26 cellular contexts compared by ENCODE assay signal in genomic region chr6:169204167-169204566, GRCh38. TPM values are rescaled to one million over a fixed set of nuclear protein-coding genes. Genes with fewer than 3 reads are reported as not detected.
"Had no signal": no experiment of that assay in that cellular context is flagged by ENCODE, and none has a peak within 500 bp of the region (broad histone marks: within the 10 kb centered on the region; RNA-seq: fewer than 3 reads in every experiment).

No MANE protein-coding gene starts in this region.

- H3K4me1 Mint-ChIP-seq: memory B cell; mesothelial cell of epicardium; neural progenitor cell; stimulated activated naive B cell treated with anti-CD40 and anti-IgM and Interleukin-4, amounts not matched to agents 10 μg/mL and 1 μg/mL and 100 μg/mL, for 72 hours had no signal

- H3K27me3 ChIP-seq: heart left ventricle, hepatocyte, neural progenitor cell, tibial nerve, upper lobe of left lung had no signal

- H3K4me3 ChIP-seq: dorsolateral prefrontal cortex, gastrocnemius medialis, heart left ventricle, hepatocyte, lung, mucosa of descending colon, neural progenitor cell, psoas muscle, right lobe of liver, thoracic aorta, tibial nerve, upper lobe of left lung had no signal

- H3K4me3 Mint-ChIP-seq: memory B cell; mesothelial cell of epicardium; naive B cell; natural killer cell treated with Interleukin-12 subunit alpha and Interleukin-12 subunit beta and Interleukin-15 and Interleukin-18, amount 100 ng/mL, for 72 hours; neural progenitor cell; stimulated activated naive B cell treated with anti-CD40 and anti-IgM and Interleukin-4, amounts not matched to agents 10 μg/mL and 1 μg/mL and 100 μg/mL, for 72 hours; stimulated activated naive CD8-positive, alpha-beta T cell treated with anti-CD3 and anti-CD28 coated beads, Interleukin-15, Interleukin-2, amounts not matched to agents 100 ng/mL and 50 ng/mL, for 24 hours had no signal

- H3K4me2 ChIP-seq: hepatocyte, neural progenitor cell had no signal

- H3K36me3 ChIP-seq: gastrocnemius medialis, heart left ventricle, neural progenitor cell, right lobe of liver, thoracic aorta, tibial nerve, upper lobe of left lung had no signal

- ATAC-seq: gastrocnemius medialis; left lobe of liver; mucosa of descending colon; natural killer cell treated with Interleukin-12 subunit alpha and Interleukin-12 subunit beta and Interleukin-15 and Interleukin-18, amount 100 ng/mL, for 72 hours; psoas muscle; right lobe of liver; stimulated activated naive B cell treated with anti-CD40 and anti-IgM and Interleukin-4, amounts not matched to agents 10 μg/mL and 1 μg/mL and 100 μg/mL, for 72 hours had no signal

- H3K27me3 Mint-ChIP-seq: memory B cell; stimulated activated naive CD8-positive, alpha-beta T cell treated with anti-CD3 and anti-CD28 coated beads, Interleukin-15, Interleukin-2, amounts not matched to agents 100 ng/mL and 50 ng/mL, for 24 hours had no signal

- H3K79me2 ChIP-seq: hepatocyte had no signal

- H3K9ac ChIP-seq: neural progenitor cell had no signal

- H3K9me3 ChIP-seq: psoas muscle had no signal

- H3K27ac Mint-ChIP-seq: memory B cell; mesothelial cell of epicardium; naive B cell; natural killer cell treated with Interleukin-12 subunit alpha and Interleukin-12 subunit beta and Interleukin-15 and Interleukin-18, amount 100 ng/mL, for 72 hours; neural progenitor cell; stimulated activated naive B cell treated with anti-CD40 and anti-IgM and Interleukin-4, amounts not matched to agents 10 μg/mL and 1 μg/mL and 100 μg/mL, for 72 hours; stimulated activated naive CD8-positive, alpha-beta T cell treated with anti-CD3 and anti-CD28 coated beads, Interleukin-15, Interleukin-2, amounts not matched to agents 100 ng/mL and 50 ng/mL, for 24 hours had no signal

- DNase-seq: dorsolateral prefrontal cortex; effector CD4-positive, alpha-beta T cell; foreskin fibroblast; gastrocnemius medialis; heart left ventricle; kidney; mucosa of descending colon; naive B cell; psoas muscle; retina; right lobe of liver; small intestine; stimulated activated CD4-positive, alpha-beta T cell treated with anti-CD3 and anti-CD28 coated beads, Interleukin-15, amount 100 ng/mL, for 24 hours; stimulated activated CD4-positive, alpha-beta T cell treated with anti-CD3 and anti-CD28 coated beads, Interleukin-2, amount 100 ng/mL, for 48 hours; stimulated activated naive B cell treated with anti-CD40 and anti-IgM and Interleukin-4, amounts not matched to agents 10 μg/mL and 1 μg/mL and 100 μg/mL, for 72 hours; upper lobe of left lung had no signal

- H3K4me1 ChIP-seq: gastrocnemius medialis, neural progenitor cell, psoas muscle, right lobe of liver, tibial nerve, upper lobe of left lung had no signal

- H3K27ac ChIP-seq: dorsolateral prefrontal cortex, gastrocnemius medialis, heart left ventricle, hepatocyte, neural progenitor cell, psoas muscle, right lobe of liver, thoracic aorta, tibial nerve, upper lobe of left lung had no signal

- H2AFZ ChIP-seq: hepatocyte, neural progenitor cell had no signal

RNA-seq across cellular contexts. Expression of gene THBS2, which starts 49.5 kb away (rescaled TPM):
- total RNA-seq: natural killer cell treated with Interleukin-12 subunit alpha and Interleukin-12 subunit beta and Interleukin-15 and Interleukin-18, amount 100 ng/mL, for 72 hours had no signal
